ENCODE assay signal across 7 cellular contexts in genomic region chr12:7042847-7043246, GRCh38. TPM values are rescaled to one million over a fixed set of nuclear protein-coding genes. Genes with fewer than 3 reads are reported as not detected.
DNase-seq lines count a peak whose midpoint lies in the region; ATAC-seq and TF ChIP-seq lines count a peak whose summit lies in the region.

No MANE protein-coding gene starts in this region.

- H3K4me3 ChIP-seq in choroid plexus epithelial cell (ENCODE audit: low read depth, low read length) (no peak overlapping the region), mucosa of descending colon (no peak overlapping the region)

- H3K4me1 ChIP-seq in mucosa of descending colon (ENCODE audit: low read depth): no peaks in the 10 kb centered on the region

- TF ChIP-seq CTCF in GM12873 (IDR thresholded peaks at IDR 0.05; ENCODE audit: insufficient read depth, low read depth, low read length, missing control alignments): peak; percentile 35
- TF ChIP-seq CTCF in choroid plexus epithelial cell (conservative IDR thresholded peaks at IDR 0.05; ENCODE audit: low read depth, low read length): peak; percentile 52
- peak; percentile 15 for TF ChIP-seq CTCF in mucosa of descending colon (IDR thresholded peaks at IDR 0.05)

- no peaks in the 10 kb centered on the region for H3K9me3 ChIP-seq in mucosa of descending colon

- peak; percentile 29 for DNase-seq in NCI-H526 treated with DMSO at 0.1 percent for 48 hours (lab: John Stamatoyannopoulos, UW)
- peak; percentile 56 for DNase-seq in choroid plexus epithelial cell (ENCODE audit: low read depth)
- DNase-seq in mucosa of descending colon: no peak
- no peak for DNase-seq in UCSD-AML1 (lab: John Stamatoyannopoulos, UW; ENCODE audit: unreplicated experiment)
- DNase-seq in DMS79 treated with DMSO at 0.1 percent for 48 hours (lab: John Stamatoyannopoulos, UW): no peak

- intact Hi-C loops in mucosa of descending colon (cut with DNase I, micrococcal nuclease): no loop called here

- H3K36me3 ChIP-seq in mucosa of descending colon (ENCODE audit: low read depth): no peaks in the 10 kb centered on the region

- peak; percentile 88 for ATAC-seq in mucosa of descending colon
- no peak for ATAC-seq in GM21423 (IDR thresholded peaks at IDR 0.05; ENCODE audit: unreplicated experiment)

RNA-seq across cellular contexts. Expression of gene C1S, which starts 17.7 kb away (rescaled TPM):
- 100 to 1,000 TPM in 2 of 3 donors, 10 to 100 TPM in 1; 36.0 to 304 (median 168) TPM for total RNA-seq in mucosa of descending colon

RNA-seq across cellular contexts. Expression of gene LPCAT3, which starts 24.6 kb away (rescaled TPM):
- 100 to 1,000 TPM in 2 of 3 donors, 10 to 100 TPM in 1; 79.8 to 121 (median 102) TPM for total RNA-seq in mucosa of descending colon

RNA-seq across cellular contexts. Expression of gene C1R, which starts 49.4 kb away (rescaled TPM):
- total RNA-seq in mucosa of descending colon: 100 to 1,000 TPM in 2 of 3 donors, 10 to 100 TPM in 1; 38.7 to 273 (median 222) TPM

Comparison
In these comparisons a context has a peak if more than half of its experiments do, and no peak if none do; other contexts are left out.
1. DNase-seq: peak in NCI-H526 treated with DMSO at 0.1 percent for 48 hours (single experiment) and choroid plexus epithelial cell (single experiment); none in mucosa of descending colon (0 of 3), UCSD-AML1 (single experiment) and DMS79 treated with DMSO at 0.1 percent for 48 hours (single experiment).
2. Peak in every context shown above with its lines, with median percentiles within 50 percentile points of each other: CTCF ChIP-seq.